ENCODE assay signal across 17 cellular contexts in the genomic region with DNA sequence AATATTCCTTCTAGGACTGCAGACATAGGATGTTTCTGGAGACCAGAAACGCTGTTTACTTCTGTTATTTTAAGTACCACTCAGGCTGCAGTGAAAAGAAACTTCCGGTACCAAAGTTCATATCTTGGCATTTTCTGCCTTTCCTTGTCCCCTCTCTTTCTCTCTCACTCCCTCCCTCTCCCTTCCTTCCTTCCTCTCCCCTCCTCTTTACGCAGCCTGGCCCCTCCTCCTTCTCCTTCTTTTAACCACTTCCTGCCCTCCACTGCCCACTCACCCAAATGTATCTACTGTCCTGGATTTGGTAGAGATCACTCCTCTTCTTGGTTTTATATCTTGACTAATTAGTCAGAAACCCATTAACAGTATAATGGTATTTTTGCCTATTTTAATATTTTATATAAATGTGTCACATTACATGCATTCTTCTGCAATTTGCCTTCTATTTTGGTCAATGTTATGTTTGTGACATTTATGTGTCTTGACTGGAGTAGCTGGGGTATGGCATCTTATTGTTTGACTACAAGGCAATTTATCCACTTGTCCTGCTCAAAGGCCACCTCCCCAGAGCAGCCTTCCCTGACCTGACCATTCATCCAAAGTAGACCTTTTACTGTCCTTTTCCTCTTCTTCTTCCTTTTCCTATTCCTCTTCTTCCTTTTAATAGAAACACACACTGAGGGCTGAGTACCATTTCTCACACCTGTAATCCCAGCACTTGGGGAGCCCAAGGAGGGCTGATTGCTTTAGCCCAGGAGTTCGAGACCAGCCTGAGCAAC. TPM values are rescaled to one million over a fixed set of nuclear protein-coding genes. Genes with fewer than 3 reads are reported as not detected.
DNase-seq lines count a peak whose midpoint lies in the region; ATAC-seq and TF ChIP-seq lines count a peak whose summit lies in the region.
"Had no signal": no experiment of that assay in that cellular context is flagged by ENCODE, and none has a peak within 500 bp of the region (broad histone marks: within the 10 kb centered on the region; RNA-seq: fewer than 3 reads in every experiment).

No MANE protein-coding gene starts in this region.

- no peak overlapping the region for H3K27ac Mint-ChIP-seq in activated naive CD4-positive, alpha-beta T cell treated with anti-CD3 and anti-CD28 coated beads for 36 hours
- no peak overlapping the region for H3K27ac Mint-ChIP-seq in activated CD8-positive, alpha-beta T cell treated with anti-CD3 and anti-CD28 coated beads for 36 hours

- H3K4me1 Mint-ChIP-seq in activated naive CD4-positive, alpha-beta T cell treated with anti-CD3 and anti-CD28 coated beads for 36 hours (ENCODE audit: low read depth), result peaks cover 17% of the 10 kb centered on the region
- H3K4me1 Mint-ChIP-seq in activated CD8-positive, alpha-beta T cell treated with anti-CD3 and anti-CD28 coated beads for 36 hours (ENCODE audit: low read depth), result peaks cover 19% of the 10 kb centered on the region

- no peaks in the 10 kb centered on the region for H3K27me3 Mint-ChIP-seq in activated naive CD4-positive, alpha-beta T cell treated with anti-CD3 and anti-CD28 coated beads for 36 hours (ENCODE audit: low read depth)
- H3K27me3 Mint-ChIP-seq in activated CD8-positive, alpha-beta T cell treated with anti-CD3 and anti-CD28 coated beads for 36 hours, result no peaks in the 10 kb centered on the region

- H3K36me3 ChIP-seq in mucosa of descending colon (ENCODE audit: low read depth), result no peaks in the 10 kb centered on the region
- H3K36me3 ChIP-seq: gastroesophageal sphincter, sigmoid colon, tibial nerve had no signal

- POLR2A ChIA-PET in activated CD8-positive, alpha-beta T cell treated with anti-CD3 and anti-CD28 coated beads for 36 hours (lab: Charles Lee), result no interaction called here

- H3K4me1 ChIP-seq in mucosa of descending colon (ENCODE audit: low read depth), result peaks cover 6% of the 10 kb centered on the region
- H3K4me1 ChIP-seq: gastroesophageal sphincter, sigmoid colon, tibial nerve had no signal

- H3K9me3 Mint-ChIP-seq in activated naive CD4-positive, alpha-beta T cell treated with anti-CD3 and anti-CD28 coated beads for 36 hours, result no peaks in the 10 kb centered on the region
- no peaks in the 10 kb centered on the region for H3K9me3 Mint-ChIP-seq in activated CD8-positive, alpha-beta T cell treated with anti-CD3 and anti-CD28 coated beads for 36 hours

- no peak overlapping the region for H3K4me3 Mint-ChIP-seq in activated naive CD4-positive, alpha-beta T cell treated with anti-CD3 and anti-CD28 coated beads for 36 hours
- H3K4me3 Mint-ChIP-seq in activated CD8-positive, alpha-beta T cell treated with anti-CD3 and anti-CD28 coated beads for 36 hours, result no peak overlapping the region

- no peaks in the 10 kb centered on the region for H3K9me3 ChIP-seq in mucosa of descending colon
- H3K9me3 ChIP-seq: gastroesophageal sphincter, sigmoid colon had no signal

- CTCF ChIA-PET in activated naive CD4-positive, alpha-beta T cell treated with anti-CD3 and anti-CD28 coated beads for 36 hours (lab: Charles Lee), result interaction anchor here (0.6 kb wide), 1 partner anchor 22 kb away, joined by 3 read pairs; no protein-coding TSS in a partner anchor
- CTCF ChIA-PET in activated CD8-positive, alpha-beta T cell treated with anti-CD3 and anti-CD28 coated beads for 36 hours (lab: Charles Lee), result no interaction called here

- no peak overlapping the region for H3K4me3 ChIP-seq in mucosa of descending colon
- H3K4me3 ChIP-seq: gastroesophageal sphincter, sigmoid colon, tibial nerve had no signal

- DNase-seq in activated naive CD4-positive, alpha-beta T cell treated with anti-CD3 and anti-CD28 coated beads for 36 hours, result peak; percentile 25
- DNase-seq in activated naive CD4-positive, alpha-beta T cell (lab: John Stamatoyannopoulos, UW), result no peak
- DNase-seq in Kasumi-1 (lab: John Stamatoyannopoulos, UW), result peak; percentile 4 to 16
- DNase-seq in activated CD8-positive, alpha-beta T cell treated with anti-CD3 and anti-CD28 coated beads for 36 hours, result peak; percentile 15
- no peak for DNase-seq in mucosa of descending colon
- no peak for DNase-seq in NCI-H510A treated with DMSO at 0.1 percent for 48 hours (lab: John Stamatoyannopoulos, UW)
- DNase-seq in NCI-H1417 (lab: John Stamatoyannopoulos, UW), result no peak
- DNase-seq in NCI-H345 (lab: John Stamatoyannopoulos, UW), result no peak
- DNase-seq: amniotic stem cell; mammary epithelial cell; NCI-H1092; NK-92 treated with Interleukin-12 subunit alpha and Interleukin-12 subunit beta, amount 100 ng/mL, for 24 hours; sigmoid colon; stimulated activated CD4-positive, alpha-beta T cell treated with anti-CD3 and anti-CD28 coated beads, Interleukin-2, amount 100 ng/mL, for 48 hours; stimulated activated CD8-positive, alpha-beta memory T cell treated with anti-CD3 and anti-CD28 coated beads, Interleukin-4, amount 100 ng/mL, for 48 hours had no signal

- intact Hi-C loops in activated naive CD4-positive, alpha-beta T cell treated with anti-CD3 and anti-CD28 coated beads for 36 hours (cut with micrococcal nuclease), result no loop called here
- intact Hi-C loops in activated CD8-positive, alpha-beta T cell treated with anti-CD3 and anti-CD28 coated beads for 36 hours (cut with micrococcal nuclease), result no loop called here
- intact Hi-C loops in mucosa of descending colon (cut with DNase I, micrococcal nuclease), result no loop called here

- peak; percentile 58 for ATAC-seq in activated CD8-positive, alpha-beta T cell treated with anti-CD3 and anti-CD28 coated beads for 36 hours
- peak; percentile 42 for ATAC-seq in mucosa of descending colon
- ATAC-seq: gastroesophageal sphincter had no signal

- TF ChIP-seq CTCF in activated CD8-positive, alpha-beta T cell treated with anti-CD3 and anti-CD28 coated beads for 36 hours (IDR thresholded peaks at IDR 0.05), result no peak
- TF ChIP-seq CTCF in mucosa of descending colon (IDR thresholded peaks at IDR 0.05), result no peak

- no peaks in the 10 kb centered on the region for H3K36me3 Mint-ChIP-seq in activated naive CD4-positive, alpha-beta T cell treated with anti-CD3 and anti-CD28 coated beads for 36 hours (ENCODE audit: low read depth)
- H3K36me3 Mint-ChIP-seq in activated CD8-positive, alpha-beta T cell treated with anti-CD3 and anti-CD28 coated beads for 36 hours (ENCODE audit: low read depth), result no peaks in the 10 kb centered on the region

RNA-seq across cellular contexts. Expression of gene BCOR, which starts 56.9 kb away (rescaled TPM):
- 10 to 100 TPM; 29.1 to 29.9 TPM for total RNA-seq in activated naive CD4-positive, alpha-beta T cell treated with anti-CD3 and anti-CD28 coated beads for 36 hours
- 10 to 100 TPM; 38.3 to 39.6 TPM for total RNA-seq in activated CD8-positive, alpha-beta T cell treated with anti-CD3 and anti-CD28 coated beads for 36 hours
- 10 to 100 TPM; 18.7 to 26.3 (median 23.6) TPM for total RNA-seq in mucosa of descending colon

Comparison
In these comparisons a context has a peak if more than half of its experiments do, and no peak if none do; other contexts are left out.
1. DNase-seq: peak in activated naive CD4-positive, alpha-beta T cell treated with anti-CD3 and anti-CD28 coated beads for 36 hours (single experiment), Kasumi-1 (2 of 2) and activated CD8-positive, alpha-beta T cell treated with anti-CD3 and anti-CD28 coated beads for 36 hours (single experiment); none in activated naive CD4-positive, alpha-beta T cell (0 of 4), mucosa of descending colon (0 of 3), NCI-H510A treated with DMSO at 0.1 percent for 48 hours (single experiment), NCI-H1417 (0 of 3) and NCI-H345 (single experiment).